ENCODE assay signal across 8 cellular contexts in genomic region chr15:85692873-85693272, GRCh38.
DNase-seq lines count a peak whose midpoint lies in the region; ATAC-seq, FAIRE-seq and TF ChIP-seq lines count a peak whose summit lies in the region.

No MANE protein-coding gene starts in this region.

- peaks cover 43 to 77% (median 53%) of the 10 kb centered on the region in 4 donors for H3K4me1 Mint-ChIP-seq in CD4-positive, CD25-positive, alpha-beta regulatory T cell

- H3K4me2 ChIP-seq in GM12878 (ENCODE audit: control insufficient read depth, insufficient read depth) (peak overlapping the region; percentile 89), mesenchymal stem cell (ENCODE audit: low read length, poor library complexity, severe bottlenecking) (no peak overlapping the region)

- peaks cover 12% of the 10 kb centered on the region for H3K79me1 ChIP-seq in mesenchymal stem cell (replicated peaks; ENCODE audit: low read length, poor library complexity, severe bottlenecking)

- no peak overlapping the region for H2BK5ac ChIP-seq in mesenchymal stem cell (ENCODE audit: low read depth, low read length, poor library complexity, severe bottlenecking)

- peak; percentile 28 to 48 for ATAC-seq in CD4-positive, CD25-positive, alpha-beta regulatory T cell (ENCODE audit: low read depth in 2 of 2)
- ATAC-seq in GM19395 (IDR thresholded peaks at IDR 0.05; ENCODE audit: unreplicated experiment) = peak; percentile 46
- peak; percentile 49 for ATAC-seq in HG03460 (IDR thresholded peaks at IDR 0.05; ENCODE audit: unreplicated experiment)
- peak; percentile 66 for ATAC-seq in GM12878

- H3K4ac ChIP-seq in mesenchymal stem cell (ENCODE audit: low read depth in 1 of 2, low read length in 2 of 2) = no peak overlapping the region

- no peak for TF ChIP-seq CTCF in GM12878 (IDR thresholded peaks at IDR 0.05 in 2 of 3, conservative IDR thresholded peaks at IDR 0.05 in 1 of 3; ENCODE audit: control insufficient read depth in 2 of 3, extremely low read depth in 1 of 3, insufficient read depth in 1 of 3, low read depth in 3 of 3, low read length in 3 of 3)
- TF ChIP-seq CTCF in brain microvascular endothelial cell (IDR thresholded peaks at IDR 0.05; ENCODE audit: low read depth, low read length, missing control alignments) = no peak
- no peak for TF ChIP-seq CTCF in BE2C (IDR thresholded peaks at IDR 0.05; ENCODE audit: low read depth, low read length)

- peak in 1 of 3 donors; percentile 66 for DNase-seq in CD4-positive, CD25-positive, alpha-beta regulatory T cell
- DNase-seq in GM12878 (ENCODE audit: low read depth, low spot score) (peak; percentile 95), brain microvascular endothelial cell (no peak), mesenchymal stem cell (no peak), BE2C (no peak), inferior parietal cortex (ENCODE audit: extremely low spot score) (no peak)

- POLR2A ChIA-PET in GM12878 (lab: Charles Lee) = interaction anchor here (0.9 to 7.6 kb wide), 4 partner anchors 11 to 28 kb away, joined by 4 to 217 read pairs (median 46); no protein-coding TSS in a partner anchor

- in situ Hi-C loops in GM12878 (cut with MboI) = no loop called here
- in situ Hi-C loops in brain microvascular endothelial cell (cut with HindIII; ENCODE audit: low pct_ligation_motif_present, low sequenced_read_pairs) = no loop called here

- intact Hi-C loops in GM12878 (cut with micrococcal nuclease; ENCODE audit: unreplicated experiment) = loop anchor here (1.0 to 10.0 kb wide), 5 partner anchors 9 to 308 kb away; partner anchors contain the start of gene AKAP13

- H2BK15ac ChIP-seq in mesenchymal stem cell (ENCODE audit: low read depth, poor library complexity, severe bottlenecking) = no peak overlapping the region

- peak overlapping the region; percentile 91 for H3K27ac ChIP-seq in CD4-positive, CD25-positive, alpha-beta regulatory T cell (ENCODE audit: insufficient read depth, low read length, poor library complexity, severe bottlenecking)
- peak overlapping the region; percentile 97 for H3K27ac ChIP-seq in GM12878 (ENCODE audit: control insufficient read depth, insufficient read depth)
- no peak overlapping the region for H3K27ac ChIP-seq in brain microvascular endothelial cell
- no peak overlapping the region for H3K27ac ChIP-seq in mesenchymal stem cell (ENCODE audit: low read length, poor library complexity, severe bottlenecking)

- no peak overlapping the region for H3K23ac ChIP-seq in mesenchymal stem cell (ENCODE audit: low read length in 2 of 2)

- TF ChIP-seq POLR2A in GM12878 (IDR thresholded peaks at IDR 0.05; ENCODE audit: low read depth, low read length) = peak; percentile 75

- H3K18ac ChIP-seq in mesenchymal stem cell (ENCODE audit: low read depth in 1 of 2, low read length in 2 of 2) = no peak overlapping the region

- TF ChIP-seq RAD21 in GM12878 (IDR thresholded peaks at IDR 0.05; ENCODE audit: insufficient read depth, low read depth, low read length) = no peak

- peaks cover 44% of the 10 kb centered on the region for H3K36me3 ChIP-seq in CD4-positive, CD25-positive, alpha-beta regulatory T cell (ENCODE audit: control insufficient read depth, insufficient read depth, low read length)
- peaks cover 0 to 12% of the 10 kb centered on the region in 2 experiments; a peak in 2 of 4 replicates for H3K36me3 ChIP-seq in GM12878 (ENCODE audit: control insufficient read depth in 2 of 2, insufficient read depth in 2 of 2, low read length in 1 of 2)
- peaks cover 12% of the 10 kb centered on the region for H3K36me3 ChIP-seq in brain microvascular endothelial cell (replicated peaks)
- H3K36me3 ChIP-seq in mesenchymal stem cell (ENCODE audit: control insufficient read depth in 1 of 2, insufficient read depth in 2 of 2, low read depth in 1 of 2, low read length in 2 of 2) = peaks cover 14 to 86% of the 10 kb centered on the region in 2 experiments
- peaks cover 17% of the 10 kb centered on the region; the same call in 1 of the 2 replicates for H3K36me3 ChIP-seq in BE2C

- no peak overlapping the region for H2BK12ac ChIP-seq in mesenchymal stem cell (ENCODE audit: low read length in 2 of 2)

- no peak for FAIRE-seq in GM12878 (lab: Jason Lieb, UNC)

- H3K27me3 Mint-ChIP-seq in CD4-positive, CD25-positive, alpha-beta regulatory T cell = no peaks in the 10 kb centered on the region

- H2AK5ac ChIP-seq in mesenchymal stem cell (ENCODE audit: low read length, severe bottlenecking) = no peak overlapping the region

- BruUV-seq in GM12878 (replicated peaks; lab: Mats Ljungman, UMichigan) = no TSS peak

- peak; percentile 33 to 85; a peak in 2 of 4 replicates for TF ChIP-seq EP300 in GM12878 (IDR thresholded peaks at IDR 0.05; ENCODE audit: borderline replicate concordance in 1 of 2, control insufficient read depth in 1 of 2, low read depth in 2 of 2, low read length in 2 of 2)

- no peak overlapping the region for H4K8ac ChIP-seq in mesenchymal stem cell (ENCODE audit: low read length)

- RAD21 ChIA-PET in GM12878 (lab: Charles Lee; ENCODE audit: unreplicated experiment) = interaction anchor here (0.6 to 8.0 kb wide), 11 partner anchors 10 to 374 kb away, joined by 3 to 173 read pairs (median 5); no protein-coding TSS in a partner anchor

- peak overlapping the region; percentile 88 to 98 (median 90) for H3K27ac Mint-ChIP-seq in CD4-positive, CD25-positive, alpha-beta regulatory T cell

- H3K79me2 ChIP-seq in GM12878 (ENCODE audit: control insufficient read depth, insufficient read depth, low read length) = peaks cover 64% of the 10 kb centered on the region

- SMC1A ChIA-PET in GM12878 (lab: Charles Lee; ENCODE audit: uncharacterized antibody, unreplicated experiment) = interaction anchor here (0.6 to 9.5 kb wide), 18 partner anchors 10 to 380 kb away, joined by 3 to 311 read pairs (median 5); no protein-coding TSS in a partner anchor

- H3K4me3 Mint-ChIP-seq in CD4-positive, CD25-positive, alpha-beta regulatory T cell = peak overlapping the region; percentile 93 to 98 (median 96)

- no peak overlapping the region for H2BK120ac ChIP-seq in mesenchymal stem cell (ENCODE audit: low read depth, low read length)

- CTCF ChIA-PET in GM12878 (lab: Yijun Ruan, JAX) = interaction anchor here (0.7 to 9.1 kb wide), 8 partner anchors 12 to 397 kb away, joined by 3 to 93 read pairs (median 3); no protein-coding TSS in a partner anchor

- 1% methylated on average over 5 of the region's 5 CpGs for WGBS in GM12878 (ENCODE audit: insufficient coverage, insufficient replicate concordance, low lambda C conversion rate, missing lambda C conversion rate)
- WGBS in mesenchymal stem cell = 88% methylated on average over 5 of the region's 5 CpGs

- peaks cover 64% of the 10 kb centered on the region for H3K4me1 ChIP-seq in CD4-positive, CD25-positive, alpha-beta regulatory T cell (ENCODE audit: control insufficient read depth, insufficient read depth, low read length, poor library complexity, severe bottlenecking)
- H3K4me1 ChIP-seq in GM12878 (ENCODE audit: control insufficient read depth, insufficient read depth, low read length) = peaks cover 54% of the 10 kb centered on the region
- peaks cover 3% of the 10 kb centered on the region for H3K4me1 ChIP-seq in mesenchymal stem cell (ENCODE audit: control insufficient read depth, insufficient read depth, low read depth, low read length)
- H3K4me1 ChIP-seq in BE2C = no peaks in the 10 kb centered on the region

- H3K9ac ChIP-seq in GM12878 (ENCODE audit: control insufficient read depth, insufficient read depth, low read length) (peak overlapping the region; percentile 92), mesenchymal stem cell (ENCODE audit: low read length) (no peak overlapping the region)

- H4K91ac ChIP-seq in mesenchymal stem cell (ENCODE audit: low read length) = no peak overlapping the region

- peaks cover 0 to 1% (median 0%) of the 10 kb centered on the region in 7 donors for H3K9me3 Mint-ChIP-seq in CD4-positive, CD25-positive, alpha-beta regulatory T cell

- H3K4me3 ChIP-seq in CD4-positive, CD25-positive, alpha-beta regulatory T cell (ENCODE audit: low read depth, low read length) = peak overlapping the region; percentile 100
- H3K4me3 ChIP-seq in GM12878 (peak overlapping the region; percentile 62; the same call in 1 of the 2 replicates), brain microvascular endothelial cell (ENCODE audit: low read depth, low read length) (no peak overlapping the region), mesenchymal stem cell (ENCODE audit: insufficient read depth in 1 of 2, low read depth in 1 of 2, low read length in 2 of 2) (no peak overlapping the region), BE2C (ENCODE audit: low read depth, low read length) (no peak overlapping the region)

- peaks cover 36% of the 10 kb centered on the region for H3K36me3 Mint-ChIP-seq in CD4-positive, CD25-positive, alpha-beta regulatory T cell

- H2AFZ ChIP-seq in GM12878 (ENCODE audit: control insufficient read depth, low read depth, low read length) (no peak overlapping the region), mesenchymal stem cell (ENCODE audit: low read depth, low read length) (no peak overlapping the region)

- no peaks in the 10 kb centered on the region for H3K9me3 ChIP-seq in CD4-positive, CD25-positive, alpha-beta regulatory T cell (ENCODE audit: control insufficient read depth in 2 of 2, low read length in 2 of 2)
- no peaks in the 10 kb centered on the region for H3K9me3 ChIP-seq in GM12878 (replicated peaks; ENCODE audit: control insufficient read depth, insufficient read depth, low read length)
- H3K9me3 ChIP-seq in mesenchymal stem cell (ENCODE audit: control insufficient read depth, low read length) = no peaks in the 10 kb centered on the region
- H3K9me3 ChIP-seq in BE2C = no peaks in the 10 kb centered on the region

- no peaks in the 10 kb centered on the region for H4K20me1 ChIP-seq in GM12878 (ENCODE audit: control insufficient read depth, insufficient read depth)

- no peaks in the 10 kb centered on the region for H3K27me3 ChIP-seq in CD4-positive, CD25-positive, alpha-beta regulatory T cell (ENCODE audit: control insufficient read depth, insufficient read depth, low read length)
- no peaks in the 10 kb centered on the region for H3K27me3 ChIP-seq in GM12878 (replicated peaks in 1 of 2; ENCODE audit: control insufficient read depth in 2 of 2, insufficient read depth in 2 of 2, low read length in 1 of 2)
- no peaks in the 10 kb centered on the region for H3K27me3 ChIP-seq in brain microvascular endothelial cell (replicated peaks)
- no peaks in the 10 kb centered on the region for H3K27me3 ChIP-seq in mesenchymal stem cell (ENCODE audit: control insufficient read depth in 1 of 2, insufficient read depth in 1 of 2, low read length in 2 of 2)
- no peaks in the 10 kb centered on the region for H3K27me3 ChIP-seq in BE2C

- no peak overlapping the region for H3K14ac ChIP-seq in mesenchymal stem cell (ENCODE audit: low read length in 2 of 2)

Comparison
In these comparisons a context has a peak if more than half of its experiments do, and no peak if none do; other contexts are left out.
1. H3K27ac ChIP-seq: peak in CD4-positive, CD25-positive, alpha-beta regulatory T cell (single experiment) and GM12878 (single experiment); none in brain microvascular endothelial cell (single experiment) and mesenchymal stem cell (single experiment).
2. H3K4me3 ChIP-seq: peak in CD4-positive, CD25-positive, alpha-beta regulatory T cell (single experiment) and GM12878 (single experiment); none in brain microvascular endothelial cell (single experiment), mesenchymal stem cell (0 of 2) and BE2C (single experiment).
3. Peak in every context shown above with its lines, with median percentiles within 50 percentile points of each other: ATAC-seq.